ENCODE assay signal across 15 cellular contexts in genomic region chr2:7915302-7916200, GRCh38.
A peak's percentile ranks its signal among the peaks of the same experiment; 100 is the strongest.
DNase-seq lines count a peak whose midpoint lies in the region; ATAC-seq and TF ChIP-seq lines count a peak whose summit lies in the region.
"Had no signal": no experiment of that assay in that cellular context is flagged by ENCODE, and none has a peak within 500 bp of the region (broad histone marks: within the 10 kb centered on the region; RNA-seq: fewer than 3 reads in every experiment).

No MANE protein-coding gene starts in this region.

- no peak for TF ChIP-seq CTCF in WTC11 (IDR thresholded peaks at IDR 0.05)
- TF ChIP-seq CTCF in mucosa of descending colon (IDR thresholded peaks at IDR 0.05): no peak
- TF ChIP-seq CTCF in body of pancreas (IDR thresholded peaks at IDR 0.05): no peak

- H3K36me3 Mint-ChIP-seq in WTC11: no peaks in the 10 kb centered on the region

- peaks cover 4% of the 10 kb centered on the region for H3K4me1 ChIP-seq in ACC112 (ENCODE audit: control insufficient read depth, insufficient read depth, low read length, unreplicated experiment)
- H3K4me1 ChIP-seq in mucosa of descending colon (ENCODE audit: low read depth): no peaks in the 10 kb centered on the region
- no peaks in the 10 kb centered on the region for H3K4me1 ChIP-seq in body of pancreas
- H3K4me1 ChIP-seq: pancreas had no signal

- CTCF ChIA-PET in WTC11 (lab: Charles Lee): interaction anchor here (1.3 kb wide), 1 partner anchor 778 kb away, joined by 4 read pairs; no protein-coding TSS in a partner anchor

- no peaks in the 10 kb centered on the region for H3K9me3 ChIP-seq in mucosa of descending colon
- no peaks in the 10 kb centered on the region for H3K9me3 ChIP-seq in body of pancreas
- H3K9me3 ChIP-seq: pancreas had no signal

- ATAC-seq in WTC11: peak; percentile 71
- peak; percentile 82 for ATAC-seq in mucosa of descending colon
- no peak for ATAC-seq in body of pancreas

- peaks cover 24% of the 10 kb centered on the region for H3K4me1 Mint-ChIP-seq in WTC11
- H3K4me1 Mint-ChIP-seq: activated CD4-positive, alpha-beta T cell treated with anti-CD3 and anti-CD28 coated beads, Interleukin-2, amount 10 ng/mL, durations not matched to agents 7 days and 5 days had no signal

- DNase-seq in GM04504 (ENCODE audit: low read depth) (peak; percentile 32), WTC11 (ENCODE audit: low spot score) (no peak), mucosa of descending colon (no peak), body of pancreas (no peak), LoVo (ENCODE audit: low spot score) (no peak), GOT3 (lab: John Stamatoyannopoulos, UW) (no peak)
- DNase-seq in central memory CD4-positive, alpha-beta T cell: no peak
- DNase-seq: activated CD4-positive, alpha-beta T cell treated with anti-CD3 and anti-CD28 coated beads, Interleukin-2, amount 10 ng/mL, durations not matched to agents 7 days and 5 days; HCEC 1CT; mammary epithelial cell; pancreas; stimulated activated CD4-positive, alpha-beta T cell treated with anti-CD3 and anti-CD28 coated beads, Interleukin-2, amount 100 ng/mL, for 24 hours; T-helper 2 cell had no signal

- no peak for TF ChIP-seq POLR2A in body of pancreas (IDR thresholded peaks at IDR 0.05)

- no peaks in the 10 kb centered on the region for H3K27me3 Mint-ChIP-seq in WTC11 (ENCODE audit: low read depth)
- H3K27me3 Mint-ChIP-seq: activated CD4-positive, alpha-beta T cell treated with anti-CD3 and anti-CD28 coated beads, Interleukin-2, amount 10 ng/mL, durations not matched to agents 7 days and 5 days had no signal

- H3K27ac ChIP-seq in ACC112 (ENCODE audit: low read depth, low read length): no peak overlapping the region
- no peak overlapping the region for H3K27ac ChIP-seq in body of pancreas
- H3K27ac ChIP-seq: C4-2B, pancreas had no signal

- POLR2A ChIA-PET in WTC11 (lab: Charles Lee): no interaction called here

- H3K9me3 Mint-ChIP-seq in WTC11: peaks cover 12% of the 10 kb centered on the region

- H3K79me2 ChIP-seq in ACC112 (ENCODE audit: control insufficient read depth, insufficient read depth, low read length, unreplicated experiment): no peaks in the 10 kb centered on the region

- H3K27ac Mint-ChIP-seq in WTC11: peak overlapping the region; percentile 91; the same call in 1 of the 2 replicates
- H3K27ac Mint-ChIP-seq: activated CD4-positive, alpha-beta T cell treated with anti-CD3 and anti-CD28 coated beads, Interleukin-2, amount 10 ng/mL, durations not matched to agents 7 days and 5 days had no signal

- H3K36me3 ChIP-seq in ACC112 (ENCODE audit: insufficient read depth, low read length) (no peaks in the 10 kb centered on the region), mucosa of descending colon (ENCODE audit: low read depth) (no peaks in the 10 kb centered on the region), body of pancreas (replicated peaks in 1 of 2; ENCODE audit: insufficient read depth in 1 of 2, low read depth in 2 of 2) (no peaks in the 10 kb centered on the region)
- H3K36me3 ChIP-seq: pancreas had no signal

- WGBS in body of pancreas, 2 donors: 73 to 83% methylated on average over 15 of the region's 15 CpGs

- H3K4me3 Mint-ChIP-seq in WTC11: no peak overlapping the region
- H3K4me3 Mint-ChIP-seq: activated CD4-positive, alpha-beta T cell treated with anti-CD3 and anti-CD28 coated beads, Interleukin-2, amount 10 ng/mL, durations not matched to agents 7 days and 5 days had no signal

- peak overlapping the region; percentile 98 for H2AFZ ChIP-seq in ACC112 (ENCODE audit: low read length, unreplicated experiment)

- intact Hi-C loops in mucosa of descending colon (cut with DNase I, micrococcal nuclease): no loop called here
- intact Hi-C loops in body of pancreas (cut with DNase I): no loop called here

- H3K4me3 ChIP-seq in ACC112 (ENCODE audit: low read depth, low read length) (peak overlapping the region; percentile 66), mucosa of descending colon (no peak overlapping the region), body of pancreas (no peak overlapping the region)
- H3K4me3 ChIP-seq: pancreas had no signal

- no peaks in the 10 kb centered on the region for H3K27me3 ChIP-seq in ACC112 (ENCODE audit: insufficient read depth, low read length)
- H3K27me3 ChIP-seq in body of pancreas: no peaks in the 10 kb centered on the region
- H3K27me3 ChIP-seq: pancreas had no signal

TF ChIP-seq in WTC11, 78 proteins besides CTCF, POLR2A, EP300 and RAD21:
- TF ChIP-seq STAT6 (CRISPR knock-in tag; conservative IDR thresholded peaks at IDR 0.05; ENCODE audit: low read depth) (no peak), CREM (CRISPR knock-in tag; IDR thresholded peaks at IDR 0.05) (no peak), GRHL2 (CRISPR knock-in tag; IDR thresholded peaks at IDR 0.05; ENCODE audit: insufficient replicate concordance, severe bottlenecking) (no peak), ZNF671 (CRISPR knock-in tag; IDR thresholded peaks at IDR 0.05) (no peak), GTF2I (CRISPR knock-in tag; conservative IDR thresholded peaks at IDR 0.05) (no peak), FOXK1 (CRISPR knock-in tag; IDR thresholded peaks at IDR 0.05) (no peak)
- TF ChIP-seq, protein P1, sequence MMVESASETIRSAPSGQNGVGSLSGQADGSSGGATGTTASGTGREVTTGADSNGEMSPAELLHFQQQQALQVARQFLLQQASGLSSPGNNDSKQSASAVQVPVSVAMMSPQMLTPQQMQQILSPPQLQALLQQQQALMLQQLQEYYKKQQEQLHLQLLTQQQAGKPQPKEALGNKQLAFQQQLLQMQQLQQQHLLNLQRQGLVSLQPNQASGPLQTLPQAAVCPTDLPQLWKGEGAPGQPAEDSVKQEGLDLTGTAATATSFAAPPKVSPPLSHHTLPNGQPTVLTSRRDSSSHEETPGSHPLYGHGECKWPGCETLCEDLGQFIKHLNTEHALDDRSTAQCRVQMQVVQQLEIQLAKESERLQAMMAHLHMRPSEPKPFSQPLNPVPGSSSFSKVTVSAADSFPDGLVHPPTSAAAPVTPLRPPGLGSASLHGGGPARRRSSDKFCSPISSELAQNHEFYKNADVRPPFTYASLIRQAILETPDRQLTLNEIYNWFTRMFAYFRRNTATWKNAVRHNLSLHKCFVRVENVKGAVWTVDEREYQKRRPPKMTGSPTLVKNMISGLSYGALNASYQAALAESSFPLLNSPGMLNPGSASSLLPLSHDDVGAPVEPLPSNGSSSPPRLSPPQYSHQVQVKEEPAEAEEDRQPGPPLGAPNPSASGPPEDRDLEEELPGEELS (CRISPR knock-in tag; IDR thresholded peaks at IDR 0.05): no peak
- TF ChIP-seq, protein P2, sequence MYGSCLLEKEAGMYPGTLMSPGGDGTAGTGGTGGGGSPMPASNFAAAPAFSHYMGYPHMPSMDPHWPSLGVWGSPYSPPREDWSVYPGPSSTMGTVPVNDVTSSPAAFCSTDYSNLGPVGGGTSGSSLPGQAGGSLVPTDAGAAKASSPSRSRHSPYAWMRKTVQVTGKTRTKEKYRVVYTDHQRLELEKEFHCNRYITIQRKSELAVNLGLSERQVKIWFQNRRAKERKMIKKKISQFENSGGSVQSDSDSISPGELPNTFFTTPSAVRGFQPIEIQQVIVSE (CRISPR knock-in tag; IDR thresholded peaks at IDR 0.05; ENCODE audit: borderline replicate concordance): no peak
